In the genomic region with DNA sequence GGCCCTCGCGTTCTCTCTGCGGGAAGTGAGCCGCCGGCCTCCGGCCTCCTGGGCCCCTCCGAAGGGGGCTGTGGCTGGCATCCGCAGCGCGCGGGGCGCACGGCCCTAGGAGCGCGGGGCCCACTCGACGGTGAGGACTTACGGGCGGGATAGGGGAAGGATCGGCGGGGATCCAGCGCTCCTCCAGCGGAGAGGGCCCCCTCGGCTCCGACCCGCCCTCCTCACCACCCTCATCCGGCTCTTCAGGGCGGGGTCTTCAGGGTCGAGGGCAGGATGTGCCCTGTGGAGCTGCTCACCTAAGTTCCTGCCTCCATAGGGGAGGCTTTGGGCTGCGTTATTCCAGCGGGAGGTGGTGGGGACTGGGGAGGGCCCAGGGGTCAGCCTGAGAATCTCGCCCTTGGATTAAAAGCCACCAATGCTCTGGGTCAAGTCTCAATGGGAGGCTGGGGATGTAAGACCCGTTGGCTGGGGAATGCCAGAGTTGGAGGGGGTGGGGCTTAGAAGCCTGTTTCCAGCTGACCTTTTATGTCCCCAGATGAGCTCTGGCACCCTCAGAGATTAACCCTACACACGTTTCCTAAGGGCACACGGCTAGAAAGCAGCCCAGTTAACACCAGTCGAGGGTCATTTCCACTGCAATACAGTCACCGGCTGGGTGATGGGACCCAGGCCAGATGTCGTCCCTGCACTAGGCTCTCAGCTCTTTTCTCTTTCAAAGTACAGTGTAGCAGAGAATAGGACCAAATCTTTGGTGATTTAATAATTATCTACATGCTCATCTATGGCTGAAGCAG, we compare ENCODE assay signal across 8 cellular contexts. TPM values are rescaled to one million over a fixed set of nuclear protein-coding genes. Genes with fewer than 3 reads are reported as not detected.
DNase-seq lines count a peak whose midpoint lies in the region; ATAC-seq, FAIRE-seq and TF ChIP-seq lines count a peak whose summit lies in the region.

No MANE protein-coding gene starts in this region.

- POLR2A ChIA-PET in H1 (lab: Charles Lee; ENCODE audit: partially characterized antibody), result interaction anchor here (0.6 to 1.3 kb wide), 4 partner anchors 9 to 46 kb away, joined by 3 to 4 read pairs (median 3); no protein-coding TSS in a partner anchor

- no peak overlapping the region for H3K14ac ChIP-seq in H1 (ENCODE audit: insufficient read length)

- H3K23ac ChIP-seq in H1 (ENCODE audit: insufficient read length), result no peak overlapping the region

- H4K5ac ChIP-seq in H1 (ENCODE audit: insufficient read length, low read depth, low read length), result no peak overlapping the region

- no peaks in the 10 kb centered on the region for H3K9me2 ChIP-seq in neural cell (ENCODE audit: insufficient read depth, low read length)

- TF ChIP-seq CTCF in DND-41 (IDR thresholded peaks at IDR 0.05; ENCODE audit: borderline replicate concordance, extremely low read depth, low read length, poor library complexity, severe bottlenecking) (no peak), H1 (IDR thresholded peaks at IDR 0.05; ENCODE audit: control extremely low read depth in 1 of 3, insufficient read depth in 1 of 3, low read depth in 1 of 3, low read length in 3 of 3) (no peak), neural cell (IDR thresholded peaks at IDR 0.05; ENCODE audit: poor library complexity, severe bottlenecking) (no peak)

- H3K9ac ChIP-seq in DND-41 (ENCODE audit: low read depth, low read length) (peak overlapping the region; percentile 63), H1 (replicated peaks in 1 of 4; ENCODE audit: extremely low read depth in 1 of 4, low read depth in 3 of 4, low read length in 3 of 4) (no peak overlapping the region), neural cell (ENCODE audit: low read length) (peak overlapping the region; percentile 52)

- H3K27ac ChIP-seq in DND-41 (ENCODE audit: low read length) (no peak overlapping the region), H1 (ENCODE audit: low read depth, low read length) (no peak overlapping the region), neural cell (ENCODE audit: low read length) (no peak overlapping the region)

- H3K79me1 ChIP-seq in H1 (ENCODE audit: low read depth, low read length), result no peaks in the 10 kb centered on the region

- H3K18ac ChIP-seq in H1 (ENCODE audit: extremely low read depth, low read length), result no peak overlapping the region; the same call in 1 of the 2 replicates

- no peak for TF ChIP-seq EP300 in H1 (IDR thresholded peaks at IDR 0.05; ENCODE audit: borderline replicate concordance in 1 of 2, low read depth in 2 of 2, low read length in 2 of 2)
- TF ChIP-seq EP300 in neural cell (conservative IDR thresholded peaks at IDR 0.05; ENCODE audit: poor library complexity, severe bottlenecking), result no peak

- no peak for TF ChIP-seq POLR2A in H1 (IDR thresholded peaks at IDR 0.05; ENCODE audit: control extremely low read depth in 1 of 2, low read depth in 2 of 2, low read length in 2 of 2)

- H2AK5ac ChIP-seq in H1 (ENCODE audit: low read depth, low read length), result no peak overlapping the region

- no peak overlapping the region for H2BK120ac ChIP-seq in H1 (replicated peaks; ENCODE audit: low read depth, low read length)

- no peak overlapping the region for H4K91ac ChIP-seq in H1 (replicated peaks; ENCODE audit: insufficient read length, low read length)

- H3K4me3 ChIP-seq in DND-41 (ENCODE audit: low read depth in 1 of 2, low read length in 2 of 2) (peak overlapping the region; percentile 19 to 60; a peak in 3 of 4 replicates), MG63 (peak overlapping the region; percentile 63), H1 (ENCODE audit: extremely low read depth in 1 of 4, insufficient read depth in 2 of 4, low read depth in 3 of 4, low read length in 4 of 4) (peak overlapping the region; percentile 24 to 65 (median 54)), neural cell (ENCODE audit: low read length) (peak overlapping the region; percentile 70)

- H2BK20ac ChIP-seq in H1 (ENCODE audit: low read length), result no peak overlapping the region

- peak; percentile 60 for ATAC-seq in DND-41 (ENCODE audit: insufficient read depth, low read depth)
- no peak for ATAC-seq in GM19467 (IDR thresholded peaks at IDR 0.05; ENCODE audit: unreplicated experiment)
- no peak for ATAC-seq in GM19035 (IDR thresholded peaks at IDR 0.05; ENCODE audit: unreplicated experiment)
- ATAC-seq in GM19351 (IDR thresholded peaks at IDR 0.05; ENCODE audit: unreplicated experiment), result no peak

- H3F3A ChIP-seq in neural cell (ENCODE audit: insufficient read depth, low read length, poor library complexity, severe bottlenecking), result no peaks in the 10 kb centered on the region

- no peaks in the 10 kb centered on the region for H4K20me1 ChIP-seq in DND-41 (ENCODE audit: insufficient read depth, low read length)
- peaks cover 2 to 7% of the 10 kb centered on the region in 2 experiments for H4K20me1 ChIP-seq in H1 (replicated peaks in 1 of 2; ENCODE audit: control insufficient read depth in 1 of 2, insufficient read depth in 2 of 2, low read length in 2 of 2)
- H4K20me1 ChIP-seq in neural cell (ENCODE audit: insufficient read depth), result no peaks in the 10 kb centered on the region

- FAIRE-seq in H1 (lab: Jason Lieb, UNC), result no peak

- CTCF ChIA-PET in H1 (lab: Charles Lee; ENCODE audit: partially characterized antibody), result interaction anchor here (0.8 to 8.8 kb wide), 35 partner anchors 8 to 390 kb away, joined by 3 to 108 read pairs (median 4); a partner anchor contains a TSS

- H3K36me3 ChIP-seq in DND-41 (ENCODE audit: insufficient read depth, low read length) (no peaks in the 10 kb centered on the region), MG63 (no peaks in the 10 kb centered on the region; the same call in 1 of the 2 replicates), H1 (ENCODE audit: control insufficient read depth in 2 of 4, insufficient read depth in 4 of 4, low read length in 3 of 4) (no peaks in the 10 kb centered on the region; a peak in 1 of 8 replicates), neural cell (ENCODE audit: insufficient read depth, low read length) (no peaks in the 10 kb centered on the region)

- H3K79me2 ChIP-seq in DND-41 (ENCODE audit: insufficient read depth, low read length) (no peaks in the 10 kb centered on the region), H1 (ENCODE audit: control insufficient read depth in 1 of 2, insufficient read depth in 2 of 2, low read length in 2 of 2) (no peaks in the 10 kb centered on the region), neural cell (replicated peaks; ENCODE audit: insufficient read depth, low read length) (no peaks in the 10 kb centered on the region)

- H3K56ac ChIP-seq in H1 (replicated peaks; ENCODE audit: insufficient read length, low read depth, low read length), result no peak overlapping the region

- H3K4me1 ChIP-seq in DND-41 (ENCODE audit: insufficient read depth, low read length) (peaks cover 13% of the 10 kb centered on the region), H1 (replicated peaks in 1 of 4; ENCODE audit: control insufficient read depth in 3 of 4, insufficient read depth in 4 of 4, low read length in 3 of 4) (peaks cover 0 to 22% (median 10%) of the 10 kb centered on the region in 4 experiments; a peak in 5 of 7 replicates)

- no peaks in the 10 kb centered on the region for H3K9me3 ChIP-seq in DND-41 (ENCODE audit: insufficient read depth, low read length, severe bottlenecking)
- H3K9me3 ChIP-seq in MG63, result no peaks in the 10 kb centered on the region
- H3K9me3 ChIP-seq in H1 (ENCODE audit: insufficient read depth in 2 of 2, low read depth in 1 of 2, low read length in 1 of 2), result no peaks in the 10 kb centered on the region; a peak in 1 of 4 replicates
- no peaks in the 10 kb centered on the region for H3K9me3 ChIP-seq in neural cell (ENCODE audit: low read length)

- H3K23me2 ChIP-seq in H1 (ENCODE audit: low read depth, low read length), result peaks cover 18% of the 10 kb centered on the region

- TF ChIP-seq RAD21 in H1 (IDR thresholded peaks at IDR 0.05 in 1 of 2, conservative IDR thresholded peaks at IDR 0.05 in 1 of 2; ENCODE audit: low read depth in 2 of 2, low read length in 2 of 2), result no peak
- TF ChIP-seq RAD21 in neural cell (conservative IDR thresholded peaks at IDR 0.05), result no peak

- DNase-seq in DND-41 (peak; percentile 52), MG63 (peak; percentile 53), H1 (ENCODE audit: low read depth in 1 of 2, low spot score in 2 of 2) (no peak), amniotic stem cell (lab: John Stamatoyannopoulos, UW) (no peak)

- H2AFZ ChIP-seq in DND-41 (ENCODE audit: low read depth, low read length) (peak overlapping the region; percentile 78), H1 (ENCODE audit: low read length) (peak overlapping the region; percentile 34), neural cell (ENCODE audit: low read depth, low read length) (no peak overlapping the region)

- WGBS in H1 (ENCODE audit: extremely low coverage in 1 of 2, insufficient coverage in 1 of 2, insufficient read length in 1 of 2, insufficient replicate concordance in 2 of 2, low coverage in 1 of 2, low lambda C conversion rate in 2 of 2, missing lambda C conversion rate in 1 of 2), 2 experiments, result 7% methylated on average over 35 of the region's 38 CpGs; no CpG with 5 or more reads in 1 of the 2 experiments

- H3K4me2 ChIP-seq in DND-41 (ENCODE audit: insufficient read depth, low read length), result peak overlapping the region; percentile 89
- H3K4me2 ChIP-seq in H1 (ENCODE audit: insufficient read depth in 1 of 2, low read depth in 2 of 2, low read length in 2 of 2), result peak overlapping the region; percentile 73 to 93
- no peak overlapping the region for H3K4me2 ChIP-seq in neural cell (ENCODE audit: low read length)

- peaks cover 36% of the 10 kb centered on the region for H3K27me3 ChIP-seq in DND-41 (ENCODE audit: insufficient read depth, low read length, poor library complexity)
- H3K27me3 ChIP-seq in MG63, result no peaks in the 10 kb centered on the region
- peaks cover 35 to 89% (median 81%) of the 10 kb centered on the region in 4 experiments for H3K27me3 ChIP-seq in H1 (replicated peaks in 1 of 4; ENCODE audit: control insufficient read depth in 3 of 4, extremely low read depth in 1 of 4, insufficient read depth in 3 of 4, low read length in 3 of 4)
- peaks cover 65% of the 10 kb centered on the region for H3K27me3 ChIP-seq in neural cell (ENCODE audit: insufficient read depth, low read depth, low read length)

- no peak overlapping the region for H3K4ac ChIP-seq in H1 (replicated peaks; ENCODE audit: insufficient read length, low read depth, low read length)

- H2BK15ac ChIP-seq in H1 (ENCODE audit: low read length), result no peak overlapping the region

- peak overlapping the region; percentile 30; the same call in 1 of the 2 replicates for H2BK12ac ChIP-seq in H1 (ENCODE audit: low read depth, low read length)

- peak overlapping the region; percentile 63; the same call in 1 of the 2 replicates for H4K8ac ChIP-seq in H1 (ENCODE audit: extremely low read depth, insufficient read depth, low read length)

- H2BK5ac ChIP-seq in H1 (ENCODE audit: low read depth, low read length), result no peak overlapping the region

RNA-seq across cellular contexts. Expression of a gene that starts 13.4 kb away (rescaled TPM):
- total RNA-seq in MG63 (2014; rRNA removed; shearing (Covaris generic); ENCODE audit: low replicate concordance), result 1.8 and 8.3 TPM in 2 replicates
- not detected in 2 replicates for total RNA-seq in H1 (2021; fragmentation: NEBNext Ultra II Directional; extraction: Animal tissue kit (Norgen Biotek cat#: 25700))
- 0.02 TPM in 1 of 2 replicates, not detected in the other for polyA plus RNA-seq in H1 (2011; rRNA removed)
- not detected for polyA plus RNA-seq in H1 (2011; cell fraction: cytosol; rRNA removed)
- not detected for polyA plus RNA-seq in H1 (2011; cell fraction: nucleus; rRNA removed)
- 0.09 TPM in 1 of 4 replicates, not detected in the others for polyA plus RNA-seq in H1 (2012, experiment 1 of 2)
- not detected for polyA plus RNA-seq in H1 (2012, experiment 2 of 2)
- polyA plus RNA-seq in H1 (2013, experiment 1 of 2), result not detected
- polyA plus RNA-seq in H1 (2013, experiment 2 of 2), result not detected
- polyA minus RNA-seq in H1 (2011; rRNA and poly(A)+ RNA removed), result not detected in 2 replicates
- not detected for polyA minus RNA-seq in H1 (2011; cell fraction: cytosol; rRNA and poly(A)+ RNA removed)
- polyA minus RNA-seq in H1 (2011; cell fraction: nucleus; rRNA and poly(A)+ RNA removed), result not detected
- not detected in 2 replicates for polyA plus RNA-seq in neural cell
- polyA minus RNA-seq in neural cell, result 0.12 TPM in 1 of 2 replicates, not detected in the other

RNA-seq across cellular contexts. Expression of a gene that starts 39.2 kb away (rescaled TPM):
- total RNA-seq in MG63 (2014; rRNA removed; shearing (Covaris generic); ENCODE audit: low replicate concordance), result 0.76 and 0.89 TPM in 2 replicates
- total RNA-seq in H1 (2021; fragmentation: NEBNext Ultra II Directional; extraction: Animal tissue kit (Norgen Biotek cat#: 25700)), result not detected in 2 replicates
- polyA plus RNA-seq in H1 (2011; rRNA removed), result 0.02 TPM in 1 of 2 replicates, not detected in the other
- polyA plus RNA-seq in H1 (2011; cell fraction: cytosol; rRNA removed), result not detected
- polyA plus RNA-seq in H1 (2011; cell fraction: nucleus; rRNA removed), result not detected
- polyA plus RNA-seq in H1 (2012, experiment 1 of 2), result 0.15 to 0.34 TPM in 2 of 4 replicates, not detected in the others
- 0.04 TPM for polyA plus RNA-seq in H1 (2012, experiment 2 of 2)
- polyA plus RNA-seq in H1 (2013, experiment 1 of 2), result not detected
- polyA plus RNA-seq in H1 (2013, experiment 2 of 2), result 0.02 TPM
- polyA minus RNA-seq in H1 (2011; rRNA and poly(A)+ RNA removed), result not detected in 2 replicates
- not detected for polyA minus RNA-seq in H1 (2011; cell fraction: cytosol; rRNA and poly(A)+ RNA removed)
- polyA minus RNA-seq in H1 (2011; cell fraction: nucleus; rRNA and poly(A)+ RNA removed), result not detected
- polyA plus RNA-seq in neural cell, result not detected in 2 replicates
- not detected in 2 replicates for polyA minus RNA-seq in neural cell

Comparison
In these comparisons a context has a peak if more than half of its experiments do, and no peak if none do; other contexts are left out.
1. DNase-seq: peak in DND-41 (single experiment) and MG63 (single experiment); none in H1 (0 of 2) and amniotic stem cell (single experiment).
2. H3K9ac ChIP-seq: peak in DND-41 (single experiment) and neural cell (single experiment); none in H1 (0 of 4).
3. Peak in every context shown above with its lines, with median percentiles within 50 percentile points of each other: H3K4me3 ChIP-seq.